27 cellular contexts compared by ENCODE assay signal in the genomic region with DNA sequence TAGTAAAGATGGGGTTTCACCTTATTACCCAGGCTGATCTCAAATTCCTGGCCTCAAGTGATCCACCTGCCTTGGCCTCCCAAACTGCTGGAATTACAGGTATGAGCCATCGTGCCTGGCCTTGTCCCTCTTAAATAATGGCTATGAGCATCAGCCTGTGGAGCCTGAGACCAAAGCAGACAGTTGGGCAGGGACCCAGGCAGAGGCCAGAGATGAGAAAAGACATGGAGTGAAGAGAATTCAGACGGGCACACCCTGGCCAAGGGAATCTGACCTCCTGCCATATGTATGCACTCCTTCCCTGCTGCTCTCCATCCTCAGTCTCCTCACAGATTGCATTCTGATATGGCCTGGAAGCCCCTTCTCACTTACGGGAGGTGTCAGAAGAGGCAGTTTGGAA.
"Had no signal": no experiment of that assay in that cellular context is flagged by ENCODE, and none has a peak within 500 bp of the region (broad histone marks: within the 10 kb centered on the region; RNA-seq: fewer than 3 reads in every experiment).

No MANE protein-coding gene starts in this region.

- H3K4me3 ChIP-seq: neural progenitor cell, pancreas, prostate gland, right lobe of liver, sigmoid colon, stomach, thoracic aorta, thyroid gland, tibial nerve, upper lobe of left lung, vagina had no signal

- H3K9ac ChIP-seq: neural progenitor cell had no signal

- DNase-seq: natural killer cell; occipital lobe; pancreas; retina; right cardiac atrium; right lobe of liver; sigmoid colon; small intestine; stimulated activated CD4-positive, alpha-beta T cell treated with anti-CD3 and anti-CD28 coated beads, Interleukin-15, amount 100 ng/mL, for 24 hours; stimulated activated CD4-positive, alpha-beta T cell treated with anti-CD3 and anti-CD28 coated beads, Interleukin-2, amount 100 ng/mL, for 24 hours; stimulated activated CD4-positive, alpha-beta T cell treated with anti-CD3 and anti-CD28 coated beads, Interleukin-2, amount 100 ng/mL, for 48 hours; stimulated activated CD4-positive, alpha-beta T cell treated with anti-CD3 and anti-CD28 coated beads, Interleukin-4, amount 100 ng/mL, for 24 hours; stimulated activated naive B cell treated with anti-CD40 and anti-IgM and Interleukin-4, amounts not matched to agents 10 μg/mL and 1 μg/mL and 100 μg/mL, for 72 hours; stimulated activated naive CD4-positive, alpha-beta T cell treated with Interleukin-2 at 50 U/mL for 16 hours; stomach; thyroid gland; trophoblast cell; upper lobe of left lung had no signal

- H3K27ac ChIP-seq: neural progenitor cell, pancreas, prostate gland, right lobe of liver, sigmoid colon, stomach, thoracic aorta, thyroid gland, tibial nerve, upper lobe of left lung, vagina had no signal

- H3K27ac Mint-ChIP-seq: natural killer cell; nephron; neural progenitor cell; stimulated activated effector memory CD8-positive, alpha-beta T cell treated with anti-CD3 and anti-CD28 coated beads, Interleukin-12 subunit alpha, Interleukin-12 subunit beta, amount 100 ng/mL, for 72 hours; stimulated activated naive B cell treated with anti-CD40 and anti-IgM and Interleukin-4, amounts not matched to agents 10 μg/mL and 1 μg/mL and 100 μg/mL, for 72 hours; stimulated activated naive CD8-positive, alpha-beta T cell treated with anti-CD3 and anti-CD28 coated beads, Interleukin-15, Interleukin-2, amounts not matched to agents 100 ng/mL and 50 ng/mL, for 24 hours had no signal

- H3K36me3 ChIP-seq: neural progenitor cell, pancreas, prostate gland, right lobe of liver, sigmoid colon, stomach, thoracic aorta, thyroid gland, tibial nerve, upper lobe of left lung, vagina had no signal

- H3K27me3 ChIP-seq: pancreas, right lobe of liver, sigmoid colon, stomach, thyroid gland, tibial nerve, upper lobe of left lung, vagina had no signal

- FAIRE-seq: pancreas, small intestine, urothelium cell line had no signal

- H3K4me1 Mint-ChIP-seq: natural killer cell; neural progenitor cell; stimulated activated effector memory CD8-positive, alpha-beta T cell treated with anti-CD3 and anti-CD28 coated beads, Interleukin-12 subunit alpha, Interleukin-12 subunit beta, amount 100 ng/mL, for 72 hours; stimulated activated naive B cell treated with anti-CD40 and anti-IgM and Interleukin-4, amounts not matched to agents 10 μg/mL and 1 μg/mL and 100 μg/mL, for 72 hours had no signal

- H3K9me3 ChIP-seq: pancreas, prostate gland, right lobe of liver, sigmoid colon, stomach, thoracic aorta, thyroid gland, tibial nerve, upper lobe of left lung, vagina had no signal

- H3K4me3 Mint-ChIP-seq: natural killer cell; nephron; neural progenitor cell; stimulated activated effector memory CD8-positive, alpha-beta T cell treated with anti-CD3 and anti-CD28 coated beads, Interleukin-12 subunit alpha, Interleukin-12 subunit beta, amount 100 ng/mL, for 72 hours; stimulated activated naive B cell treated with anti-CD40 and anti-IgM and Interleukin-4, amounts not matched to agents 10 μg/mL and 1 μg/mL and 100 μg/mL, for 72 hours; stimulated activated naive CD8-positive, alpha-beta T cell treated with anti-CD3 and anti-CD28 coated beads, Interleukin-15, Interleukin-2, amounts not matched to agents 100 ng/mL and 50 ng/mL, for 24 hours had no signal

- H3K27me3 Mint-ChIP-seq: stimulated activated naive B cell treated with anti-CD40 and anti-IgM and Interleukin-4, amounts not matched to agents 10 μg/mL and 1 μg/mL and 100 μg/mL, for 72 hours; stimulated activated naive CD8-positive, alpha-beta T cell treated with anti-CD3 and anti-CD28 coated beads, Interleukin-15, Interleukin-2, amounts not matched to agents 100 ng/mL and 50 ng/mL, for 24 hours had no signal

- H3K4me1 ChIP-seq: pancreas, prostate gland, right lobe of liver, sigmoid colon, stomach, thyroid gland, tibial nerve, upper lobe of left lung, vagina had no signal

- H3K36me3 Mint-ChIP-seq: neural progenitor cell; stimulated activated effector memory CD8-positive, alpha-beta T cell treated with anti-CD3 and anti-CD28 coated beads, Interleukin-12 subunit alpha, Interleukin-12 subunit beta, amount 100 ng/mL, for 72 hours; stimulated activated naive B cell treated with anti-CD40 and anti-IgM and Interleukin-4, amounts not matched to agents 10 μg/mL and 1 μg/mL and 100 μg/mL, for 72 hours had no signal
